Comparison of ENCODE assay signal across 8 cellular contexts in genomic region chr2:74587664-74588277, GRCh38. TPM values are rescaled to one million over a fixed set of nuclear protein-coding genes. Genes with fewer than 3 reads are reported as not detected.
A peak's percentile ranks its signal among the peaks of the same experiment; 100 is the strongest.
DNase-seq lines count a peak whose midpoint lies in the region; ATAC-seq and TF ChIP-seq lines count a peak whose summit lies in the region.

No MANE protein-coding gene starts in this region.

- H3K9me3 ChIP-seq in AG04450 (ENCODE audit: control insufficient read depth, insufficient read depth, low read length) (no peaks in the 10 kb centered on the region), lung (ENCODE audit: control insufficient read depth in 2 of 2, insufficient read depth in 1 of 2, low read length in 1 of 2) (no peaks in the 10 kb centered on the region)

- POLR2A ChIA-PET in AG04450 (lab: Yijun Ruan, JAX) = interaction anchor here (1.0 to 1.6 kb wide), 2 partner anchors 34 to 57 kb away, joined by 5 read pairs; partner anchors contain the start of gene LOXL3

- H3K4me3 ChIP-seq in AG04450 (ENCODE audit: low read depth, low read length) (no peak overlapping the region), lung (no peak overlapping the region)

- peak; percentile 58 for ATAC-seq in GM18858 (IDR thresholded peaks at IDR 0.05; ENCODE audit: unreplicated experiment)
- peak; percentile 75 for ATAC-seq in HG03354 (IDR thresholded peaks at IDR 0.05; ENCODE audit: poor library complexity, severe bottlenecking, unreplicated experiment)
- peak; percentile 85 for ATAC-seq in lung (ENCODE audit: insufficient read depth, low FRiP score)

- peaks cover 14% of the 10 kb centered on the region for H3K27me3 ChIP-seq in AG04450 (ENCODE audit: control insufficient read depth, insufficient read depth, low read length)
- H3K27me3 ChIP-seq in lung (ENCODE audit: control insufficient read depth, insufficient read depth) = no peaks in the 10 kb centered on the region

- CTCF ChIA-PET in AG04450 (lab: Charles Lee) = interaction anchor here (0.5 to 10.0 kb wide), 30 partner anchors 10 to 338 kb away, joined by 3 to 174 read pairs (median 4); partner anchors contain the start of genes CCDC142, INO80B, LBX2 and MOGS

- H3K36me3 ChIP-seq in lung (ENCODE audit: control insufficient read depth in 2 of 2, insufficient read depth in 2 of 2, low read length in 2 of 2) = no peaks in the 10 kb centered on the region

- WGBS in lung, 2 donors = 18 to 21% methylated on average over 6 of the region's 6 CpGs

- no peak overlapping the region for H3K27ac ChIP-seq in AG04450 (ENCODE audit: low read depth, low read length)
- no peak overlapping the region for H3K27ac ChIP-seq in lung (ENCODE audit: low read depth in 1 of 2, low read length in 1 of 2)

- H3K4me1 ChIP-seq in lung (ENCODE audit: control insufficient read depth in 2 of 2, insufficient read depth in 2 of 2, low read length in 2 of 2) = peaks cover 0 to 2% of the 10 kb centered on the region in 2 donors

- TF ChIP-seq CTCF in AG04450 (IDR thresholded peaks at IDR 0.05; ENCODE audit: low read depth, low read length) = peak; percentile 76
- peak; percentile 58 for TF ChIP-seq CTCF in lung (IDR thresholded peaks at IDR 0.05; ENCODE audit: control extremely low read depth, extremely low read depth)

- DNase-seq in AG04450 (ENCODE audit: low read depth, low spot score) (no peak), NCI-H748 (lab: John Stamatoyannopoulos, UW; ENCODE audit: unreplicated experiment) (peak; percentile 53), lung (ENCODE audit: low spot score) (peak; percentile 63)
- DNase-seq in activated CD4-positive, alpha-beta T cell treated with anti-CD3 and anti-CD28 coated beads, Interleukin-2, amount 50 U/mL, for 1 hour = peak; percentile 54
- DNase-seq in effector CD8-positive, alpha-beta T cell (lab: John Stamatoyannopoulos, UW) = peak; percentile 30
- DNase-seq in stimulated activated CD8-positive, alpha-beta memory T cell treated with anti-CD3 and anti-CD28 coated beads, Interleukin-4, amount 100 ng/mL, for 48 hours = peak; percentile 64

RNA-seq across cellular contexts. Expression of gene DOK1, which starts 33.3 kb away (rescaled TPM):
- polyA plus RNA-seq in AG04450 (2011; rRNA removed) (16.8 and 24.4 TPM in 2 replicates), lung (10 to 100 TPM; 18.6 to 37.3 TPM)
- 20.9 and 31.4 TPM in 2 replicates for polyA minus RNA-seq in AG04450 (2011; rRNA and poly(A)+ RNA removed)
- total RNA-seq in lung = 10 to 100 TPM; 17.7 to 34.5 TPM

RNA-seq across cellular contexts. Expression of gene LOXL3, which starts 34.0 kb away (rescaled TPM):
- polyA plus RNA-seq in AG04450 (2011; rRNA removed) (41.1 and 46.2 TPM in 2 replicates), lung (1 to 10 TPM; 2.9 to 7.3 TPM)
- polyA minus RNA-seq in AG04450 (2011; rRNA and poly(A)+ RNA removed) = 31.0 and 43.9 TPM in 2 replicates
- 10 to 100 TPM in 1 of 2 donors, 1 to 10 TPM in 1; 5.9 to 11.1 TPM for total RNA-seq in lung

RNA-seq across cellular contexts. Expression of gene HTRA2, which starts 58.0 kb away (rescaled TPM):
- 20.2 and 22.4 TPM in 2 replicates for polyA plus RNA-seq in AG04450 (2011; rRNA removed)
- 20.1 and 27.3 TPM in 2 replicates for polyA minus RNA-seq in AG04450 (2011; rRNA and poly(A)+ RNA removed)
- 10 to 100 TPM; 26.6 to 32.4 TPM for total RNA-seq in lung
- 10 to 100 TPM; 30.7 to 42.1 TPM for polyA plus RNA-seq in lung

RNA-seq across cellular contexts. Expression of gene AUP1, which starts 58.3 kb away (rescaled TPM):
- polyA plus RNA-seq in AG04450 (2011; rRNA removed) (51.9 and 64.4 TPM in 2 replicates), lung (100 to 1,000 TPM; 156 to 185 TPM)
- 46.1 and 58.0 TPM in 2 replicates for polyA minus RNA-seq in AG04450 (2011; rRNA and poly(A)+ RNA removed)
- total RNA-seq in lung = 100 to 1,000 TPM in 1 of 2 donors, 10 to 100 TPM in 1; 65.6 to 102 TPM
